Comparison of ENCODE assay signal across 8 cellular contexts in the genomic region with DNA sequence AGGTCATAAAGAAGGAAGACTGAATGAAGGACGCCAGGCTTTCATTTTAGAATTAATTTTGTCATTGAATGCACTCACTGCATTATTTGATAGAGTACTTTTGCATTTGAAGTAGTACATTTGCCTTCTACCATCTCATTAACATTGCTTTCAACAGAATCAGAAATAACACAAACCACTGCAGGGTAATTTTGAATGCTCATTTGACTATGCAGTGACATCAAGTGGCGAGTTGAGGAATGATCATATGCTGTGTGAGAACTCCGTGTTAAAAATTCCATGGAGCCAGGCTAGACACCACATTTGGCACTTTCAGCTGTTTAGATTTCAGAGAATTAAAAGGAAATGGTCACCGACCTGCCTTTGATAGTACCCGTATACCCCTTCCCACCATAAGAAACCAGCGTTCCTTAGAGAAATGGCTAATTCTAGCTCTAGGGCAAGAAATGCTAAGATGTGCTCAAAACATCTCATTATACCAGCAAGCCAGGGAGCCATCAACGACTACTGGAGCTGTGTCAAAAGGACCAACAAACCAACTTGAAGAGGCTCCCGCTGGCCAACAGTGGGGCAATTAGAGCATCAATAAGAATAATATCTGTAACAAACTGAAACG. TPM values are rescaled to one million over a fixed set of nuclear protein-coding genes. Genes with fewer than 3 reads are reported as not detected.
DNase-seq lines count a peak whose midpoint lies in the region; ATAC-seq, FAIRE-seq and TF ChIP-seq lines count a peak whose summit lies in the region.

No MANE protein-coding gene starts in this region.

- FAIRE-seq in bronchial epithelial cell (lab: Jason Lieb, UNC): no peak

- H3K4me1 ChIP-seq in uterus: peaks cover 4 to 6% of the 10 kb centered on the region in 2 donors

- H3K9me3 Mint-ChIP-seq in immature natural killer cell: no peaks in the 10 kb centered on the region

- intact Hi-C loops in uterus (cut with DNase I; ENCODE audit: low total_unique reads): no loop called here

- peak overlapping the region in 1 of 2 donors; percentile 17 for H3K27ac ChIP-seq in uterus

- no peak for TF ChIP-seq POLR2A in uterus (IDR thresholded peaks at IDR 0.05)

- no peak overlapping the region for H3K4me3 ChIP-seq in bronchial epithelial cell (ENCODE audit: low read depth, low read length)
- H3K4me3 ChIP-seq in uterus: no peak overlapping the region

- H3K27me3 Mint-ChIP-seq in immature natural killer cell (ENCODE audit: low read depth in 3 of 3): no peaks in the 10 kb centered on the region

- TF ChIP-seq CTCF in bronchial epithelial cell (IDR thresholded peaks at IDR 0.05; ENCODE audit: insufficient read depth, low read length, severe bottlenecking) (peak; percentile 58), uterus (IDR thresholded peaks at IDR 0.05) (peak; percentile 45 to 67 (median 59))

- H3K36me3 ChIP-seq in bronchial epithelial cell (ENCODE audit: control insufficient read depth, insufficient read depth, low read length) (peaks cover 9% of the 10 kb centered on the region), uterus (no peaks in the 10 kb centered on the region)

- DNase-seq in NCI-H748 (lab: John Stamatoyannopoulos, UW; ENCODE audit: unreplicated experiment) (peak; percentile 30), NCI-H748 treated with DMSO at 0.1 percent for 48 hours (lab: John Stamatoyannopoulos, UW) (no peak), NCI-H1694 (lab: John Stamatoyannopoulos, UW) (peak; percentile 80), bronchial epithelial cell (ENCODE audit: low read depth) (peak; percentile 55), kidney tubule cell (ENCODE audit: low spot score) (peak; percentile 59), uterus (peak in 1 of 2 donors; percentile 36), immature natural killer cell (no peak)

- no peak overlapping the region for H3K27ac Mint-ChIP-seq in immature natural killer cell

- H3K9me3 ChIP-seq in uterus: no peaks in the 10 kb centered on the region

- H3K27me3 ChIP-seq in bronchial epithelial cell (ENCODE audit: control insufficient read depth, insufficient read depth, low read length): no peaks in the 10 kb centered on the region
- no peaks in the 10 kb centered on the region for H3K27me3 ChIP-seq in uterus

- ATAC-seq in GM18907 (IDR thresholded peaks at IDR 0.05; ENCODE audit: unreplicated experiment): no peak

- no peaks in the 10 kb centered on the region for H3K4me1 Mint-ChIP-seq in immature natural killer cell

- no peak overlapping the region for H3K4me3 Mint-ChIP-seq in immature natural killer cell

- H3K36me3 Mint-ChIP-seq in immature natural killer cell: peaks cover 0 to 17% (median 13%) of the 10 kb centered on the region in 3 donors

RNA-seq across cellular contexts. Expression of a gene that starts 16.5 kb away (rescaled TPM):
- 4.2 and 6.1 TPM in 2 replicates for total RNA-seq in bronchial epithelial cell
- 10 to 100 TPM; 10.5 to 64.4 (median 40.9) TPM for total RNA-seq in uterus
- polyA plus RNA-seq in immature natural killer cell: 10 to 100 TPM; 21.8 to 24.6 (median 24.3) TPM

RNA-seq across cellular contexts. Expression of a gene that starts 31.6 kb away (rescaled TPM):
- total RNA-seq in bronchial epithelial cell (0.77 TPM in 1 of 2 replicates, not detected in the other), uterus (not detected)
- polyA plus RNA-seq in immature natural killer cell: under 1 TPM in 1 of 3 donors, not detected in 2; 0.52 TPM

Comparison
In these comparisons a context has a peak if more than half of its experiments do, and no peak if none do; other contexts are left out.
1. DNase-seq: peak in NCI-H748 (single experiment), NCI-H1694 (single experiment), bronchial epithelial cell (single experiment) and kidney tubule cell (single experiment); none in NCI-H748 treated with DMSO at 0.1 percent for 48 hours (single experiment) and immature natural killer cell (0 of 3).